In the genomic region with DNA sequence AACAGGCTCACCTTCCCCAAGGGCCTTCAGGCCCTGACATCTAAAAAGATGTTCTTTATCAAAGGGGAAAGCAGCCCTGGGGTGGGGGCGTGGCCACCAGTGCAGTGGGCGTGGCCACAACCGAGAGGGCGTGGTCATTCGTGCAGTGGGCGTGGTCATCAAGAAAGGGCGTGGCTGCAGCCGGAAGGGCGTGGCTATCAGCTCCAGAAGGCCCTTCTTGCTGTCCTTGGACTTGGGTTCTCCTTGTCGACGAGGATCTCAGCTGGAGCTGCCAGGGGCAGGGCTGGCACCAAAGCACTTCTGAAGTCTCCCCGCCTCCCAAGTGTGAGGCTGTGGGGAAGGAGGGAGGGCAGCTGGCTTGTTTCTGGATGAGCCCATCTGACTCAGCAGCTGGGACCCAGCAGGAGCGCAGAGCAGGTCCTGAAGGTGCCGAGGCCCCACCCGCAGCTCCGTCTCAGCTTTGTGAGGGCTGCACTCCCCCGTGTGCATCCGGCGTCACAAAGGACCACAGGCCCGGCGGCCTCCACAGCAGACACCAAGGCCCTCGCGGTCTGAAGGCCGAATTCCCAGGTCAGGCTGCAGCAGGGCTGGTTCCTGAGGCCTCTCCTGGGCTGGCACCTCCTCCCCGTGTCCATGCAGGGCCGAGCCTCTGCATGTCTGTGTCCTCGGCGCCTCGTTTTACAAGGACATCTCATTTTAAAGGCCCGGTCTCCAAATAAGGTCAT, we compare ENCODE assay signal across 10 cellular contexts. TPM values are rescaled to one million over a fixed set of nuclear protein-coding genes. Genes with fewer than 3 reads are reported as not detected.
A peak's percentile ranks its signal among the peaks of the same experiment; 100 is the strongest.
DNase-seq lines count a peak whose midpoint lies in the region; ATAC-seq and TF ChIP-seq lines count a peak whose summit lies in the region.
"Had no signal": no experiment of that assay in that cellular context is flagged by ENCODE, and none has a peak within 500 bp of the region (broad histone marks: within the 10 kb centered on the region; RNA-seq: fewer than 3 reads in every experiment).

No MANE protein-coding gene starts in this region.

- H3K27ac ChIP-seq in BLaER1 (no peak overlapping the region), H9 (ENCODE audit: insufficient read length, low read depth, low read length) (no peak overlapping the region)

- ATAC-seq in GM21786 (IDR thresholded peaks at IDR 0.05; ENCODE audit: unreplicated experiment) (no peak), HG02870 (IDR thresholded peaks at IDR 0.05; ENCODE audit: unreplicated experiment) (no peak)
- ATAC-seq: effector memory CD8-positive, alpha-beta T cell had no signal

- no peak overlapping the region for H2BK20ac ChIP-seq in H9 (ENCODE audit: low read depth, low read length, poor library complexity, severe bottlenecking)

- H3K4me1 ChIP-seq in BLaER1 = peaks cover 92% of the 10 kb centered on the region
- H3K4me1 ChIP-seq in H9 (ENCODE audit: insufficient read depth, low read length) = 0 out of 2 replicates have a peak, but pooled peaks cover 3% of the 10 kb centered on the region

- H3K9ac ChIP-seq in BLaER1 = no peak overlapping the region
- no peak overlapping the region for H3K9ac ChIP-seq in H9 (ENCODE audit: extremely low read depth, insufficient read length, low read length)

- H2BK5ac ChIP-seq in H9 (ENCODE audit: insufficient read length, low read length) = no peak overlapping the region

- H3K27me3 ChIP-seq in BLaER1 = peaks cover 84% of the 10 kb centered on the region
- H3K27me3 ChIP-seq in H9 (ENCODE audit: insufficient read depth, low read length) = no peaks in the 10 kb centered on the region

- no peak overlapping the region for H3T11ph ChIP-seq in H9 (ENCODE audit: low read length)

- TF ChIP-seq CTCF in H9 (conservative IDR thresholded peaks at IDR 0.05) (no peak), endothelial cell (IDR thresholded peaks at IDR 0.05; ENCODE audit: unreplicated experiment) (no peak)

- no peaks in the 10 kb centered on the region for H3K36me3 ChIP-seq in BLaER1

- H3K9me3 Mint-ChIP-seq in H9 (no peaks in the 10 kb centered on the region), endothelial cell (ENCODE audit: unreplicated experiment) (no peaks in the 10 kb centered on the region)
- no peaks in the 10 kb centered on the region for H3K9me3 Mint-ChIP-seq in activated CD4-positive, alpha-beta memory T cell treated with anti-CD3 and anti-CD28 coated beads, Interleukin-2, amount 10 ng/mL, durations not matched to agents 7 days and 5 days
- H3K9me3 Mint-ChIP-seq: effector memory CD8-positive, alpha-beta T cell had no signal

- H3K18ac ChIP-seq in H9 (ENCODE audit: insufficient read length, low read depth, low read length) = no peak overlapping the region

- H3K23ac ChIP-seq in H9 (ENCODE audit: insufficient read length, low read depth, low read length) = no peak overlapping the region

- H3K4me3 ChIP-seq in BLaER1 = no peak overlapping the region

- H3K56ac ChIP-seq in H9 (ENCODE audit: insufficient read length, low read depth, low read length) = no peak overlapping the region

- H3K23me2 ChIP-seq in H9 (ENCODE audit: insufficient read length, low read depth, low read length, poor library complexity, severe bottlenecking) = no peaks in the 10 kb centered on the region

- H3K14ac ChIP-seq in H9 (ENCODE audit: insufficient read depth, low read length) = no peak overlapping the region

- H3K27ac Mint-ChIP-seq in H9 (no peak overlapping the region), endothelial cell (ENCODE audit: unreplicated experiment) (no peak overlapping the region)
- no peak overlapping the region for H3K27ac Mint-ChIP-seq in activated CD4-positive, alpha-beta memory T cell treated with anti-CD3 and anti-CD28 coated beads, Interleukin-2, amount 10 ng/mL, durations not matched to agents 7 days and 5 days
- H3K27ac Mint-ChIP-seq: effector memory CD8-positive, alpha-beta T cell had no signal

- H3K36me3 Mint-ChIP-seq in H9 (ENCODE audit: insufficient read depth in 1 of 3, low read depth in 3 of 3) (peaks cover 0 to 16% (median 15%) of the 10 kb centered on the region in 3 experiments; a peak in 5 of 7 replicates), endothelial cell (ENCODE audit: low read depth, unreplicated experiment) (peaks cover 9% of the 10 kb centered on the region)
- H3K36me3 Mint-ChIP-seq in activated CD4-positive, alpha-beta memory T cell treated with anti-CD3 and anti-CD28 coated beads, Interleukin-2, amount 10 ng/mL, durations not matched to agents 7 days and 5 days (ENCODE audit: low read depth) = no peaks in the 10 kb centered on the region

- no peak overlapping the region for H2BK120ac ChIP-seq in H9 (ENCODE audit: low read depth, low read length, poor library complexity, severe bottlenecking)

- H2BK15ac ChIP-seq in H9 (ENCODE audit: low read depth, low read length) = no peak overlapping the region

- H4K5ac ChIP-seq in H9 (ENCODE audit: insufficient read length, low read depth, low read length) = no peak overlapping the region

- peaks cover 15% of the 10 kb centered on the region; the same call in 1 of the 2 replicates for H3K79me2 ChIP-seq in H9 (ENCODE audit: insufficient read depth, low read length)

- no peaks in the 10 kb centered on the region for H3K9me3 ChIP-seq in BLaER1
- no peaks in the 10 kb centered on the region for H3K9me3 ChIP-seq in H9 (ENCODE audit: control insufficient read depth, low read depth, low read length)

- H2BK12ac ChIP-seq in H9 (ENCODE audit: insufficient read length, low read depth, low read length) = no peak overlapping the region

- DNase-seq in H9 (peak; percentile 55), medulla oblongata (ENCODE audit: extremely low spot score) (peak; percentile 22), ecto neural progenitor cell (ENCODE audit: low spot score) (no peak), endothelial cell (ENCODE audit: low spot score) (no peak)
- DNase-seq in activated CD4-positive, alpha-beta memory T cell treated with anti-CD3 and anti-CD28 coated beads, Interleukin-2, amount 10 ng/mL, durations not matched to agents 7 days and 5 days = peak; percentile 43
- DNase-seq: effector memory CD8-positive, alpha-beta T cell; EL had no signal

- H2AK5ac ChIP-seq in H9 (ENCODE audit: insufficient read length, low read length) = no peak overlapping the region

- CTCF ChIA-PET in activated CD4-positive, alpha-beta memory T cell treated with anti-CD3 and anti-CD28 coated beads, Interleukin-2, amount 10 ng/mL, durations not matched to agents 7 days and 5 days (lab: Charles Lee) = no interaction called here

- no peak overlapping the region for H4K8ac ChIP-seq in H9 (replicated peaks; ENCODE audit: insufficient read length, low read depth, low read length)

- POLR2A ChIA-PET in activated CD4-positive, alpha-beta memory T cell treated with anti-CD3 and anti-CD28 coated beads, Interleukin-2, amount 10 ng/mL, durations not matched to agents 7 days and 5 days (lab: Charles Lee) = interaction anchor here (1.7 kb wide), 1 partner anchor 11 kb away, joined by 4 read pairs; no protein-coding TSS in a partner anchor

- no peaks in the 10 kb centered on the region for H3K79me1 ChIP-seq in H9 (ENCODE audit: insufficient read depth, low read depth, low read length, poor library complexity, severe bottlenecking)

- H3K4me2 ChIP-seq in BLaER1 (peak overlapping the region; percentile 45), H9 (ENCODE audit: insufficient read depth, insufficient read length, low read length) (no peak overlapping the region)

- H3K4me3 Mint-ChIP-seq in H9 (no peak overlapping the region), endothelial cell (ENCODE audit: unreplicated experiment) (no peak overlapping the region)
- H3K4me3 Mint-ChIP-seq in activated CD4-positive, alpha-beta memory T cell treated with anti-CD3 and anti-CD28 coated beads, Interleukin-2, amount 10 ng/mL, durations not matched to agents 7 days and 5 days = no peak overlapping the region
- H3K4me3 Mint-ChIP-seq: effector memory CD8-positive, alpha-beta T cell had no signal

- H3K4me1 Mint-ChIP-seq in H9 (peaks cover 35 to 41% of the 10 kb centered on the region in 2 experiments), endothelial cell (ENCODE audit: unreplicated experiment) (peaks cover 9% of the 10 kb centered on the region)
- H3K4me1 Mint-ChIP-seq in activated CD4-positive, alpha-beta memory T cell treated with anti-CD3 and anti-CD28 coated beads, Interleukin-2, amount 10 ng/mL, durations not matched to agents 7 days and 5 days = peaks cover 2% of the 10 kb centered on the region

- H4K20me1 ChIP-seq in BLaER1 (peaks cover 74% of the 10 kb centered on the region), H9 (ENCODE audit: control insufficient read depth, insufficient read depth, insufficient read length) (peaks cover 7% of the 10 kb centered on the region)

- H4K91ac ChIP-seq in H9 (ENCODE audit: insufficient read length, low read depth, low read length) = no peak overlapping the region

- H3K27me3 Mint-ChIP-seq in H9 (ENCODE audit: low read depth) = no peaks in the 10 kb centered on the region; the same call in 1 of the 2 replicates
- H3K27me3 Mint-ChIP-seq in activated CD4-positive, alpha-beta memory T cell treated with anti-CD3 and anti-CD28 coated beads, Interleukin-2, amount 10 ng/mL, durations not matched to agents 7 days and 5 days = no peaks in the 10 kb centered on the region
- H3K27me3 Mint-ChIP-seq in endothelial cell (ENCODE audit: unreplicated experiment) = peaks cover 6% of the 10 kb centered on the region
- H3K27me3 Mint-ChIP-seq: effector memory CD8-positive, alpha-beta T cell had no signal

- WGBS in H9 (ENCODE audit: extremely low coverage, insufficient read length, low lambda C conversion rate) = no CpG with 5 or more reads among the region's 30 CpGs

- H2AFZ ChIP-seq in H9 (ENCODE audit: low read length) = no peak overlapping the region

- H3K4ac ChIP-seq in H9 (ENCODE audit: low read depth, low read length) = no peak overlapping the region

RNA-seq across cellular contexts. Expression of gene PDE9A, which starts 12.8 kb away (rescaled TPM):
- 28.2 and 31.9 TPM in 2 replicates for total RNA-seq in H9 (2021)
- total RNA-seq in activated CD4-positive, alpha-beta memory T cell treated with anti-CD3 and anti-CD28 coated beads, Interleukin-2, amount 10 ng/mL, durations not matched to agents 7 days and 5 days = 10 to 100 TPM; 13.9 to 14.3 TPM
- 20.7 TPM for total RNA-seq in endothelial cell (ENCODE audit: unreplicated experiment)

Comparison
In these comparisons a context has a peak if more than half of its experiments do, and no peak if none do; other contexts are left out.
1. DNase-seq: peak in H9 (single experiment), activated CD4-positive, alpha-beta memory T cell treated with anti-CD3 and anti-CD28 coated beads, Interleukin-2, amount 10 ng/mL, durations not matched to agents 7 days and 5 days (single experiment) and medulla oblongata (single experiment); none in ecto neural progenitor cell (single experiment) and endothelial cell (single experiment).